24 cellular contexts compared by ENCODE assay signal in the genomic region with DNA sequence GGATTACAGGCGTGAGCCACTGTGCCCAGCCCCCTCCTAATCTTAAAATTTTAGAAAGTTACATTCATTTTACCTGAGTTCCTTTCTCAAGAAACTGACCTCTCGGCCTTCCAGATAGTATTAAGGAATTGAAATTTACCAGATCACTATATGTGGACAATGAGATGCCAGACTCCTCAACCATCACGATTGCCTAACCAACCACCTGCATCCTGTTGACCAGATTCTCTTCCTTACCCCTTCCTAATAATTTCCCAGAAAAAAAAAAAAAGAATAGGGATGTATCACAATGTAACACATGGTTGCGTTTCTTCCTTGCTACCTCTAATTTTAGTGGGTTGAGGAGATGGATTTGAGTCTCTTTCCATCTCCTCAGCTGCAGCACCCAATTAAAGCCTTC.
"Had no signal": no experiment of that assay in that cellular context is flagged by ENCODE, and none has a peak within 500 bp of the region (broad histone marks: within the 10 kb centered on the region; RNA-seq: fewer than 3 reads in every experiment).

No MANE protein-coding gene starts in this region.

- H3K27me3 ChIP-seq: Peyer's patch had no signal

- H3K27ac ChIP-seq: Peyer's patch had no signal

- DNase-seq: activated B cell treated with CpG ODN at 0.5 μM for 24 hours; activated CD4-positive, alpha-beta T cell treated with anti-CD3 and anti-CD28 coated beads for 1 hour; activated CD4-positive, alpha-beta T cell treated with anti-CD3 and anti-CD28 coated beads, Interleukin-2, amount 10 ng/mL, durations not matched to agents 24 days and 14 days; activated CD4-positive, alpha-beta T cell treated with anti-CD3 and anti-CD28 coated beads, Interleukin-2, amount 50 U/mL, for 48 hours; activated CD8-positive, alpha-beta memory T cell treated with anti-CD3 and anti-CD28 coated beads, Interleukin-2, amount 10 ng/mL, durations not matched to agents 7 days and 5 days; activated effector memory CD4-positive, alpha-beta T cell treated with Interleukin-2 at 50 U/mL for 16 hours; activated naive CD4-positive, alpha-beta T cell; activated T-cell treated with anti-CD3 and anti-CD28 coated beads, Interleukin-2, amount 50 U/mL, for 24 hours; Karpas-422; MM.1S; NCI-H1105; NCI-H1436; NCI-H187; NCI-H2081; NCI-H510A treated with DMSO at 0.1 percent for 48 hours; NCI-H69; NK-92 treated with Interleukin-12 subunit alpha and Interleukin-12 subunit beta, amount 100 ng/mL, for 24 hours; OCI-M1; Peyer's patch; SHP77 had no signal

- H3K9me3 Mint-ChIP-seq: activated B cell treated with CpG ODN at 0.5 μM for 24 hours; activated CD4-positive, alpha-beta T cell treated with anti-CD3 and anti-CD28 coated beads, Interleukin-2, amount 10 ng/mL, durations not matched to agents 24 days and 14 days; activated naive CD4-positive, alpha-beta T cell treated with anti-CD3 and anti-CD28 coated beads, Interleukin-2, amount 50 U/mL, for 24 hours; activated T-cell treated with anti-CD3 and anti-CD28 coated beads, Interleukin-2, amount 50 U/mL, for 24 hours; activated T-helper 1 cell treated with anti-CD3 and anti-CD28 coated beads, Interleukin-12 subunit alpha, Interleukin-12 subunit beta, Interleukin-2, Interleukin-4 antibody, amounts not matched to agents 30 ng/mL and 10 ng/mL and 1 ng/mL, durations not matched to agents 14 hours and 24 hours and 36 hours; T-helper 1 cell treated with Interleukin-12 subunit alpha and Interleukin-12 subunit beta and Interleukin-4 antibody, amounts not matched to agents 30 μg/mL and 1 μg/mL, for 36 hours had no signal

- H3K9me3 ChIP-seq: Peyer's patch had no signal

- H3K36me3 ChIP-seq: Peyer's patch had no signal

- H3K4me3 Mint-ChIP-seq: activated B cell treated with CpG ODN at 0.5 μM for 24 hours; activated CD4-positive, alpha-beta T cell treated with anti-CD3 and anti-CD28 coated beads, Interleukin-2, amount 10 ng/mL, durations not matched to agents 24 days and 14 days; activated CD8-positive, alpha-beta memory T cell treated with anti-CD3 and anti-CD28 coated beads, Interleukin-2, amount 10 ng/mL, durations not matched to agents 7 days and 5 days; activated naive CD4-positive, alpha-beta T cell treated with anti-CD3 and anti-CD28 coated beads, Interleukin-2, amount 50 U/mL, for 24 hours; activated T-cell treated with anti-CD3 and anti-CD28 coated beads, Interleukin-2, amount 50 U/mL, for 24 hours; activated T-helper 1 cell treated with anti-CD3 and anti-CD28 coated beads, Interleukin-12 subunit alpha, Interleukin-12 subunit beta, Interleukin-2, Interleukin-4 antibody, amounts not matched to agents 30 ng/mL and 10 ng/mL and 1 ng/mL, durations not matched to agents 14 hours and 24 hours and 36 hours; T-helper 1 cell treated with Interleukin-12 subunit alpha and Interleukin-12 subunit beta and Interleukin-4 antibody, amounts not matched to agents 30 μg/mL and 1 μg/mL, for 36 hours had no signal

- H3K27me3 Mint-ChIP-seq: activated B cell treated with CpG ODN at 0.5 μM for 24 hours; activated CD4-positive, alpha-beta T cell treated with anti-CD3 and anti-CD28 coated beads, Interleukin-2, amount 10 ng/mL, durations not matched to agents 24 days and 14 days; activated naive CD4-positive, alpha-beta T cell treated with anti-CD3 and anti-CD28 coated beads, Interleukin-2, amount 50 U/mL, for 24 hours had no signal

- H3K36me3 Mint-ChIP-seq: activated CD8-positive, alpha-beta memory T cell treated with anti-CD3 and anti-CD28 coated beads, Interleukin-2, amount 10 ng/mL, durations not matched to agents 7 days and 5 days; activated naive CD4-positive, alpha-beta T cell treated with anti-CD3 and anti-CD28 coated beads, Interleukin-2, amount 50 U/mL, for 24 hours had no signal

- H3K4me3 ChIP-seq: K562, Peyer's patch had no signal

- H3K27ac Mint-ChIP-seq: activated B cell treated with CpG ODN at 0.5 μM for 24 hours; activated CD4-positive, alpha-beta T cell treated with anti-CD3 and anti-CD28 coated beads, Interleukin-2, amount 10 ng/mL, durations not matched to agents 24 days and 14 days; activated CD8-positive, alpha-beta memory T cell treated with anti-CD3 and anti-CD28 coated beads, Interleukin-2, amount 10 ng/mL, durations not matched to agents 7 days and 5 days; activated naive CD4-positive, alpha-beta T cell treated with anti-CD3 and anti-CD28 coated beads, Interleukin-2, amount 50 U/mL, for 24 hours; activated T-cell treated with anti-CD3 and anti-CD28 coated beads, Interleukin-2, amount 50 U/mL, for 24 hours; activated T-helper 1 cell treated with anti-CD3 and anti-CD28 coated beads, Interleukin-12 subunit alpha, Interleukin-12 subunit beta, Interleukin-2, Interleukin-4 antibody, amounts not matched to agents 30 ng/mL and 10 ng/mL and 1 ng/mL, durations not matched to agents 14 hours and 24 hours and 36 hours; T-helper 1 cell treated with Interleukin-12 subunit alpha and Interleukin-12 subunit beta and Interleukin-4 antibody, amounts not matched to agents 30 μg/mL and 1 μg/mL, for 36 hours had no signal

- ATAC-seq: activated CD8-positive, alpha-beta memory T cell treated with anti-CD3 and anti-CD28 coated beads, Interleukin-2, amount 10 ng/mL, durations not matched to agents 7 days and 5 days; K562 had no signal
